8 cellular contexts compared by ENCODE assay signal in genomic region chr19:5803752-5804515, GRCh38. TPM values are rescaled to one million over a fixed set of nuclear protein-coding genes. Genes with fewer than 3 reads are reported as not detected.
A peak's percentile ranks its signal among the peaks of the same experiment; 100 is the strongest.
DNase-seq lines count a peak whose midpoint lies in the region; ATAC-seq and TF ChIP-seq lines count a peak whose summit lies in the region.

No MANE protein-coding gene starts in this region.

- H3K27ac Mint-ChIP-seq in stimulated activated effector memory CD8-positive, alpha-beta T cell treated with anti-CD3 and anti-CD28 coated beads, Interleukin-12 subunit alpha, Interleukin-12 subunit beta, amount 100 ng/mL, for 72 hours, result peak overlapping the region; percentile 88

- no peaks in the 10 kb centered on the region for H3K36me3 Mint-ChIP-seq in stimulated activated effector memory CD8-positive, alpha-beta T cell treated with anti-CD3 and anti-CD28 coated beads, Interleukin-12 subunit alpha, Interleukin-12 subunit beta, amount 100 ng/mL, for 72 hours

- H3K27me3 ChIP-seq in OCI-LY3 (ENCODE audit: low read depth, low read length), result peaks cover 14% of the 10 kb centered on the region

- peaks cover 29% of the 10 kb centered on the region for H3K4me1 Mint-ChIP-seq in stimulated activated effector memory CD8-positive, alpha-beta T cell treated with anti-CD3 and anti-CD28 coated beads, Interleukin-12 subunit alpha, Interleukin-12 subunit beta, amount 100 ng/mL, for 72 hours

- DNase-seq in Ammon's horn (ENCODE audit: low spot score) (peak; percentile 51), HuH-7.5 (ENCODE audit: low spot score) (peak; percentile 99), epithelial cell of esophagus (ENCODE audit: low read depth) (peak; percentile 86), myocyte (ENCODE audit: low read depth) (peak; percentile 76)
- peak; percentile 93 for DNase-seq in activated CD8-positive, alpha-beta memory T cell treated with anti-CD3 and anti-CD28 coated beads, Interleukin-2, amount 50 U/mL, for 4 hours
- peak; percentile 96 to 97 for DNase-seq in stimulated activated effector memory CD8-positive, alpha-beta T cell treated with anti-CD3 and anti-CD28 coated beads, Interleukin-12 subunit alpha, Interleukin-12 subunit beta, amount 100 ng/mL, for 72 hours (ENCODE audit: low spot score in 2 of 2)

- peak; percentile 98 for TF ChIP-seq CTCF in OCI-LY3 (IDR thresholded peaks at IDR 0.05; ENCODE audit: low read depth, low read length)
- peak; percentile 59 for TF ChIP-seq CTCF in epithelial cell of esophagus (IDR thresholded peaks at IDR 0.05; ENCODE audit: insufficient read depth, low read depth, low read length, missing control alignments)

- no peaks in the 10 kb centered on the region for H3K9me3 ChIP-seq in OCI-LY3 (ENCODE audit: insufficient read depth, low read length)

- H3K4me2 ChIP-seq in OCI-LY3 (ENCODE audit: low read length), result peak overlapping the region; percentile 91

- ATAC-seq in GM19438 (IDR thresholded peaks at IDR 0.05; ENCODE audit: low read depth, unreplicated experiment), result peak; percentile 64
- peak; percentile 93 for ATAC-seq in stimulated activated effector memory CD8-positive, alpha-beta T cell treated with anti-CD3 and anti-CD28 coated beads, Interleukin-12 subunit alpha, Interleukin-12 subunit beta, amount 100 ng/mL, for 72 hours

- peak overlapping the region; percentile 90 for H2AFZ ChIP-seq in OCI-LY3 (ENCODE audit: low read depth, low read length)

- H3K4me3 ChIP-seq in OCI-LY3 (ENCODE audit: low read length) (peak overlapping the region; percentile 70), epithelial cell of esophagus (ENCODE audit: low read length) (peak overlapping the region; percentile 30)

- no peaks in the 10 kb centered on the region for H4K20me1 ChIP-seq in OCI-LY3 (ENCODE audit: insufficient read depth, low read length)

- H3K9me3 Mint-ChIP-seq in stimulated activated effector memory CD8-positive, alpha-beta T cell treated with anti-CD3 and anti-CD28 coated beads, Interleukin-12 subunit alpha, Interleukin-12 subunit beta, amount 100 ng/mL, for 72 hours, result no peaks in the 10 kb centered on the region

- peaks cover 11% of the 10 kb centered on the region for H3K4me1 ChIP-seq in OCI-LY3 (ENCODE audit: low read length)

- no peaks in the 10 kb centered on the region for H3K36me3 ChIP-seq in OCI-LY3 (replicated peaks; ENCODE audit: low read depth, low read length)

- H3K4me3 Mint-ChIP-seq in stimulated activated effector memory CD8-positive, alpha-beta T cell treated with anti-CD3 and anti-CD28 coated beads, Interleukin-12 subunit alpha, Interleukin-12 subunit beta, amount 100 ng/mL, for 72 hours, result peak overlapping the region; percentile 82

- peak overlapping the region; percentile 49 for H3K9ac ChIP-seq in OCI-LY3 (ENCODE audit: low read length)

- no peak overlapping the region for H3K27ac ChIP-seq in OCI-LY3 (ENCODE audit: low read length)

- H3K79me2 ChIP-seq in OCI-LY3 (ENCODE audit: low read length), result no peaks in the 10 kb centered on the region

RNA-seq across cellular contexts. Expression of gene NRTN, which starts 0.9 kb away (rescaled TPM):
- total RNA-seq in myocyte, result not detected in 2 replicates
- not detected for polyA plus RNA-seq in myocyte (2012)

RNA-seq across cellular contexts. Expression of gene DUS3L, which starts 13.0 kb away (rescaled TPM):
- total RNA-seq in myocyte, result 21.6 and 25.4 TPM in 2 replicates
- polyA plus RNA-seq in myocyte (2012), result 17.5 TPM

RNA-seq across cellular contexts. Expression of gene PRR22, which starts 19.4 kb away (rescaled TPM):
- 0.53 and 1.1 TPM in 2 replicates for total RNA-seq in myocyte
- polyA plus RNA-seq in myocyte (2012), result 0.61 TPM

RNA-seq across cellular contexts. Expression of gene FUT6, which starts 35.6 kb away (rescaled TPM):
- not detected in 2 replicates for total RNA-seq in myocyte
- not detected for polyA plus RNA-seq in myocyte (2012)

RNA-seq across cellular contexts. Expression of gene FUT3, which starts 47.3 kb away (rescaled TPM):
- not detected in 2 replicates for total RNA-seq in myocyte
- polyA plus RNA-seq in myocyte (2012), result 0.15 TPM
